Comparison of ENCODE assay signal across 15 cellular contexts in genomic region chr18:46474487-46475366, GRCh38.
DNase-seq lines count a peak whose midpoint lies in the region; ATAC-seq and TF ChIP-seq lines count a peak whose summit lies in the region.
"Had no signal": no experiment of that assay in that cellular context is flagged by ENCODE, and none has a peak within 500 bp of the region (broad histone marks: within the 10 kb centered on the region; RNA-seq: fewer than 3 reads in every experiment).

No MANE protein-coding gene starts in this region.

- no peak overlapping the region for H3K27ac ChIP-seq in psoas muscle
- H3K27ac ChIP-seq in tibial nerve, result no peak overlapping the region
- H3K27ac ChIP-seq: body of pancreas had no signal

- no peak overlapping the region for H3K4me3 ChIP-seq in psoas muscle
- H3K4me3 ChIP-seq in tibial nerve, result no peak overlapping the region
- H3K4me3 ChIP-seq: body of pancreas had no signal

- no peaks in the 10 kb centered on the region for H3K9me3 Mint-ChIP-seq in activated naive CD8-positive, alpha-beta T cell treated with anti-CD3 and anti-CD28 coated beads, Interleukin-2, amount 10 ng/mL, durations not matched to agents 7 days and 5 days
- no peaks in the 10 kb centered on the region for H3K9me3 Mint-ChIP-seq in activated naive CD8-positive, alpha-beta T cell treated with anti-CD3 and anti-CD28 coated beads for 36 hours
- H3K9me3 Mint-ChIP-seq: CD8-positive, alpha-beta T cell had no signal

- no peak for TF ChIP-seq POLR2A in tibial nerve (IDR thresholded peaks at IDR 0.05)

- peaks cover 13% of the 10 kb centered on the region for H3K4me1 ChIP-seq in psoas muscle
- H3K4me1 ChIP-seq in tibial nerve, result no peaks in the 10 kb centered on the region
- H3K4me1 ChIP-seq: body of pancreas had no signal

- no peak for TF ChIP-seq CTCF in psoas muscle (IDR thresholded peaks at IDR 0.05)
- TF ChIP-seq CTCF in tibial nerve (IDR thresholded peaks at IDR 0.05), result no peak

- ATAC-seq in activated naive CD8-positive, alpha-beta T cell treated with anti-CD3 and anti-CD28 coated beads, Interleukin-2, amount 10 ng/mL, durations not matched to agents 7 days and 5 days (ENCODE audit: low read depth), result peak; percentile 82
- ATAC-seq in psoas muscle, result peak in 3 of 4 donors; percentile 36 to 45 (median 44)
- ATAC-seq: body of pancreas; CD8-positive, alpha-beta T cell; left colon had no signal

- H3K36me3 ChIP-seq in psoas muscle (ENCODE audit: insufficient read depth in 1 of 2, low read depth in 1 of 2) (no peaks in the 10 kb centered on the region), tibial nerve (no peaks in the 10 kb centered on the region)

- peaks cover 15% of the 10 kb centered on the region for H3K27me3 Mint-ChIP-seq in activated naive CD8-positive, alpha-beta T cell treated with anti-CD3 and anti-CD28 coated beads, Interleukin-2, amount 10 ng/mL, durations not matched to agents 7 days and 5 days
- peaks cover 11% of the 10 kb centered on the region for H3K27me3 Mint-ChIP-seq in activated naive CD8-positive, alpha-beta T cell treated with anti-CD3 and anti-CD28 coated beads for 36 hours

- no peak for DNase-seq in activated naive CD8-positive, alpha-beta T cell treated with anti-CD3 and anti-CD28 coated beads, Interleukin-2, amount 10 ng/mL, durations not matched to agents 7 days and 5 days
- no peak for DNase-seq in activated naive CD8-positive, alpha-beta T cell treated with anti-CD3 and anti-CD28 coated beads for 36 hours
- DNase-seq in NCI-H2107 treated with DMSO at 0.1 percent for 48 hours (lab: John Stamatoyannopoulos, UW; ENCODE audit: unreplicated experiment) (peak; percentile 92), cerebellar cortex (ENCODE audit: low spot score) (peak; percentile 46), psoas muscle (no peak), 8988T (no peak), tibial nerve (ENCODE audit: low spot score in 2 of 2) (no peak), NAMALWA (ENCODE audit: low spot score) (no peak)
- DNase-seq: ACHN; activated naive CD4-positive, alpha-beta T cell; body of pancreas; CD8-positive, alpha-beta T cell; hippocampal formation; left colon; NCI-H446 treated with DMSO at 0.1 percent for 48 hours had no signal

- no peak overlapping the region for H3K27ac Mint-ChIP-seq in activated naive CD8-positive, alpha-beta T cell treated with anti-CD3 and anti-CD28 coated beads, Interleukin-2, amount 10 ng/mL, durations not matched to agents 7 days and 5 days
- no peak overlapping the region for H3K27ac Mint-ChIP-seq in activated naive CD8-positive, alpha-beta T cell treated with anti-CD3 and anti-CD28 coated beads for 36 hours
- H3K27ac Mint-ChIP-seq: CD8-positive, alpha-beta T cell had no signal

- H3K27me3 ChIP-seq in psoas muscle (ENCODE audit: insufficient read depth in 3 of 3, low read length in 2 of 3) (no peaks in the 10 kb centered on the region), tibial nerve (no peaks in the 10 kb centered on the region)
- H3K27me3 ChIP-seq: body of pancreas had no signal

- POLR2A ChIA-PET in activated naive CD8-positive, alpha-beta T cell treated with anti-CD3 and anti-CD28 coated beads, Interleukin-2, amount 10 ng/mL, durations not matched to agents 7 days and 5 days (lab: Charles Lee), result no interaction called here

- no peak for TF ChIP-seq EP300 in tibial nerve (IDR thresholded peaks at IDR 0.05)

- intact Hi-C loops in psoas muscle (cut with DNase I), result loop anchor here in 1 of 2 donors (10.0 kb wide), 1 partner anchor 190 kb away; no protein-coding TSS in a partner anchor

- peaks cover 14% of the 10 kb centered on the region for H3K4me1 Mint-ChIP-seq in activated naive CD8-positive, alpha-beta T cell treated with anti-CD3 and anti-CD28 coated beads, Interleukin-2, amount 10 ng/mL, durations not matched to agents 7 days and 5 days
- H3K4me1 Mint-ChIP-seq in activated naive CD8-positive, alpha-beta T cell treated with anti-CD3 and anti-CD28 coated beads for 36 hours, result peaks cover 5% of the 10 kb centered on the region

- no peak overlapping the region for H3K4me3 Mint-ChIP-seq in activated naive CD8-positive, alpha-beta T cell treated with anti-CD3 and anti-CD28 coated beads, Interleukin-2, amount 10 ng/mL, durations not matched to agents 7 days and 5 days
- no peak overlapping the region for H3K4me3 Mint-ChIP-seq in activated naive CD8-positive, alpha-beta T cell treated with anti-CD3 and anti-CD28 coated beads for 36 hours
- H3K4me3 Mint-ChIP-seq: CD8-positive, alpha-beta T cell had no signal

- H3K36me3 Mint-ChIP-seq in activated naive CD8-positive, alpha-beta T cell treated with anti-CD3 and anti-CD28 coated beads, Interleukin-2, amount 10 ng/mL, durations not matched to agents 7 days and 5 days, result no peaks in the 10 kb centered on the region
- no peaks in the 10 kb centered on the region for H3K36me3 Mint-ChIP-seq in activated naive CD8-positive, alpha-beta T cell treated with anti-CD3 and anti-CD28 coated beads for 36 hours
- H3K36me3 Mint-ChIP-seq: CD8-positive, alpha-beta T cell had no signal

- H3K9me3 ChIP-seq in psoas muscle (no peaks in the 10 kb centered on the region), tibial nerve (no peaks in the 10 kb centered on the region)
- H3K9me3 ChIP-seq: body of pancreas had no signal

- WGBS in psoas muscle, 3 donors, result 58 to 79% (median 65%) methylated on average over 14 of the region's 14 CpGs
- WGBS in tibial nerve, 2 donors, result 68 to 69% methylated on average over 14 of the region's 14 CpGs

Comparison
In these comparisons a context has a peak if more than half of its experiments do, and no peak if none do; other contexts are left out.
1. DNase-seq: peak in NCI-H2107 treated with DMSO at 0.1 percent for 48 hours (single experiment) and cerebellar cortex (single experiment); none in activated naive CD8-positive, alpha-beta T cell treated with anti-CD3 and anti-CD28 coated beads, Interleukin-2, amount 10 ng/mL, durations not matched to agents 7 days and 5 days (single experiment), activated naive CD8-positive, alpha-beta T cell treated with anti-CD3 and anti-CD28 coated beads for 36 hours (single experiment), psoas muscle (0 of 2), 8988T (single experiment), tibial nerve (0 of 2) and NAMALWA (single experiment).